ENCODE assay signal across 9 cellular contexts in genomic region chr5:140363631-140364471, GRCh38. TPM values are rescaled to one million over a fixed set of nuclear protein-coding genes. Genes with fewer than 3 reads are reported as not detected.
DNase-seq lines count a peak whose midpoint lies in the region; ATAC-seq and TF ChIP-seq lines count a peak whose summit lies in the region.
"Had no signal": no experiment of that assay in that cellular context is flagged by ENCODE, and none has a peak within 500 bp of the region (broad histone marks: within the 10 kb centered on the region; RNA-seq: fewer than 3 reads in every experiment).

No MANE protein-coding gene starts in this region.

- no peak overlapping the region for H3K27ac ChIP-seq in A673 (ENCODE audit: low read depth, low read length, poor library complexity, severe bottlenecking)
- H3K27ac ChIP-seq in HCT116 (ENCODE audit: low read depth, low read length): no peak overlapping the region; the same call in 1 of the 2 replicates
- H3K27ac ChIP-seq in mesendoderm (ENCODE audit: low read depth, low read length): no peak overlapping the region
- no peak overlapping the region for H3K27ac ChIP-seq in substantia nigra (ENCODE audit: low read depth, low read length, poor library complexity, severe bottlenecking)

- RAD21 ChIA-PET in HCT116 (lab: Charles Lee; ENCODE audit: low non-redundant PET in 1 of 2, low total read pairs in 2 of 2, uncharacterized antibody in 2 of 2, unreplicated experiment in 2 of 2): no interaction called here

- H2BK5ac ChIP-seq in mesendoderm (ENCODE audit: low read length): no peak overlapping the region

- H3K4me1 ChIP-seq in A673 (ENCODE audit: insufficient read depth, low read length, poor library complexity, severe bottlenecking) (no peaks in the 10 kb centered on the region), HCT116 (ENCODE audit: control insufficient read depth in 1 of 2, insufficient read depth in 2 of 2, low read length in 2 of 2) (peaks cover 3 to 32% of the 10 kb centered on the region in 2 experiments; a peak in 3 of 4 replicates), mesendoderm (ENCODE audit: control insufficient read depth, low read depth, low read length) (no peaks in the 10 kb centered on the region)

- POLR2A ChIA-PET in A673 (lab: Charles Lee; ENCODE audit: low non-redundant PET) (no interaction called here), HCT116 (lab: Charles Lee) (interaction anchor here (1.0 to 1.4 kb wide), 3 partner anchors 9 to 357 kb away, joined by 3 to 4 read pairs (median 3); partner anchors contain the start of gene HBEGF), MCF 10A (lab: Yijun Ruan, JAX) (interaction anchor here (0.8 to 1.4 kb wide), 5 partner anchors 10 to 102 kb away, joined by 3 to 7 read pairs (median 3); no protein-coding TSS in a partner anchor)

- DNase-seq in A673 (ENCODE audit: low spot score): no peak
- DNase-seq in HCT116 (ENCODE audit: low read depth, low spot score): no peak
- no peak for DNase-seq in MCF 10A (ENCODE audit: unreplicated experiment)
- no peak for DNase-seq in mesendoderm
- no peak for DNase-seq in substantia nigra (lab: John Stamatoyannopoulos, UW)
- no peak for DNase-seq in ACHN
- DNase-seq: DMS79 had no signal

- H3K36me3 Mint-ChIP-seq in MCF 10A (ENCODE audit: insufficient read depth, unreplicated experiment): no peaks in the 10 kb centered on the region

- H3K9me2 ChIP-seq in HCT116 (ENCODE audit: insufficient read depth): no peaks in the 10 kb centered on the region

- H3K4me2 ChIP-seq in HCT116 (ENCODE audit: low read length) (peak overlapping the region; percentile 76), mesendoderm (ENCODE audit: low read length) (peak overlapping the region; percentile 97)

- no peaks in the 10 kb centered on the region for H3K9me3 Mint-ChIP-seq in MCF 10A (ENCODE audit: unreplicated experiment)

- H4K8ac ChIP-seq in mesendoderm (ENCODE audit: low read depth, low read length): no peak overlapping the region

- H2BK120ac ChIP-seq in mesendoderm (ENCODE audit: low read depth, low read length): no peak overlapping the region

- no peak for TF ChIP-seq RAD21 in HCT116 (IDR thresholded peaks at IDR 0.05; ENCODE audit: low read depth)

- BruUV-seq in A673 (replicated peaks; lab: Mats Ljungman, UMichigan) (no TSS peak), HCT116 (replicated peaks; lab: Mats Ljungman, UMichigan) (no TSS peak), MCF 10A (replicated peaks; lab: Mats Ljungman, UMichigan) (no TSS peak)

- no peak overlapping the region for H3K23ac ChIP-seq in mesendoderm (ENCODE audit: low read length)

- peak overlapping the region; percentile 94 for H3K56ac ChIP-seq in mesendoderm (ENCODE audit: low read length)

- no peaks in the 10 kb centered on the region for H4K20me1 ChIP-seq in HCT116 (ENCODE audit: insufficient read depth)

- H3K79me2 ChIP-seq in HCT116 (ENCODE audit: insufficient read depth, low read length) (no peaks in the 10 kb centered on the region), mesendoderm (ENCODE audit: control insufficient read depth, insufficient read depth, low read length) (no peaks in the 10 kb centered on the region)

- no CpG with 5 or more reads among the region's 20 CpGs for WGBS in mesendoderm (ENCODE audit: extremely low coverage, insufficient coverage, low lambda C conversion rate)

- ATAC-seq in HCT116 (no peak), GM18867 (IDR thresholded peaks at IDR 0.05; ENCODE audit: unreplicated experiment) (no peak), HG03196 (IDR thresholded peaks at IDR 0.05; ENCODE audit: unreplicated experiment) (no peak)

- H3K4me1 Mint-ChIP-seq in MCF 10A (ENCODE audit: insufficient read depth, unreplicated experiment): no peaks in the 10 kb centered on the region

- H3K9ac ChIP-seq in HCT116 (ENCODE audit: low read length) (peak overlapping the region; percentile 41; the same call in 1 of the 2 replicates), mesendoderm (ENCODE audit: low read length) (peak overlapping the region; percentile 72)

- H3K79me1 ChIP-seq in mesendoderm (ENCODE audit: low read length): no peaks in the 10 kb centered on the region

- TF ChIP-seq CTCF in A673 (conservative IDR thresholded peaks at IDR 0.05; ENCODE audit: low read depth, low read length) (no peak), HCT116 (IDR thresholded peaks at IDR 0.05 in 2 of 3, conservative IDR thresholded peaks at IDR 0.05 in 1 of 3; ENCODE audit: borderline replicate concordance in 1 of 3, insufficient read depth in 1 of 3, low read depth in 2 of 3, low read length in 2 of 3) (no peak), MCF 10A (IDR thresholded peaks at IDR 0.05; ENCODE audit: unreplicated experiment) (no peak)

- no peaks in the 10 kb centered on the region for H3K27me3 Mint-ChIP-seq in MCF 10A (ENCODE audit: insufficient read depth, unreplicated experiment)

- H2BK15ac ChIP-seq in mesendoderm (replicated peaks; ENCODE audit: low read depth): no peak overlapping the region

- H3K27me3 ChIP-seq in A673 (replicated peaks; ENCODE audit: insufficient read depth, low read depth, low read length, poor library complexity): no peaks in the 10 kb centered on the region
- no peaks in the 10 kb centered on the region for H3K27me3 ChIP-seq in HCT116 (ENCODE audit: insufficient read depth, low read length)
- H3K27me3 ChIP-seq in mesendoderm (ENCODE audit: insufficient read depth, low read length, poor library complexity): no peaks in the 10 kb centered on the region

- no peak overlapping the region for H2AK5ac ChIP-seq in mesendoderm (ENCODE audit: low read length)

- H2AFZ ChIP-seq in HCT116 (ENCODE audit: low read depth, low read length, poor library complexity, severe bottlenecking): no peak overlapping the region

- H3K9me3 ChIP-seq in A673 (ENCODE audit: low read depth, low read length, poor library complexity, severe bottlenecking) (no peaks in the 10 kb centered on the region), HCT116 (ENCODE audit: control insufficient read depth in 1 of 2, insufficient read depth in 1 of 2, low read depth in 1 of 2, low read length in 2 of 2) (no peaks in the 10 kb centered on the region)

- no peak for TF ChIP-seq POLR2A in HCT116 (IDR thresholded peaks at IDR 0.05; ENCODE audit: borderline replicate concordance, extremely low read depth, insufficient read depth, insufficient read length)

- H3K4me3 ChIP-seq in A673 (ENCODE audit: low read depth, low read length, poor library complexity, severe bottlenecking) (peak overlapping the region; percentile 28), HCT116 (replicated peaks in 1 of 2; ENCODE audit: low read depth in 1 of 2, low read length in 2 of 2) (peak overlapping the region; percentile 31 to 49), mesendoderm (ENCODE audit: low read length) (no peak overlapping the region)

- H3K18ac ChIP-seq in mesendoderm (ENCODE audit: low read length): no peak overlapping the region

- intact Hi-C loops in A673 (cut with micrococcal nuclease; ENCODE audit: unreplicated experiment) (loop anchor here (1.0 kb wide), 1 partner anchor 356 kb away; no protein-coding TSS in a partner anchor), HCT116 (cut with micrococcal nuclease) (loop anchor here (2.0 kb wide), 1 partner anchor 355 kb away; no protein-coding TSS in a partner anchor), MCF 10A (cut with micrococcal nuclease) (loop anchor here (1.0 kb wide), 1 partner anchor 356 kb away; no protein-coding TSS in a partner anchor)

- CTCF ChIA-PET in A673 (lab: Charles Lee): interaction anchor here (0.6 to 1.2 kb wide), 10 partner anchors 9 to 362 kb away, joined by 3 to 6 read pairs (median 4); no protein-coding TSS in a partner anchor
- CTCF ChIA-PET in HCT116 (lab: Charles Lee): interaction anchor here (0.6 to 2.6 kb wide), 15 partner anchors 9 to 356 kb away, joined by 3 to 28 read pairs (median 5); partner anchors contain the start of genes ANKHD1, EIF4EBP3, HBEGF and IK
- CTCF ChIA-PET in MCF 10A (lab: Yijun Ruan, JAX): interaction anchor here (0.6 to 10.7 kb wide), 49 partner anchors 10 to 1517 kb away, joined by 3 to 286 read pairs (median 3); partner anchors contain the start of genes HARS1, HARS2 and ZMAT2

- H3K27ac Mint-ChIP-seq in MCF 10A (ENCODE audit: low read depth, unreplicated experiment): no peak overlapping the region

- no peak overlapping the region for H4K5ac ChIP-seq in mesendoderm (ENCODE audit: low read length)

- H3K36me3 ChIP-seq in A673 (ENCODE audit: insufficient read depth, low read length, poor library complexity, severe bottlenecking) (no peaks in the 10 kb centered on the region), HCT116 (ENCODE audit: control insufficient read depth in 1 of 2, insufficient read depth in 2 of 2, low read length in 2 of 2) (no peaks in the 10 kb centered on the region), mesendoderm (ENCODE audit: control insufficient read depth, insufficient read depth, low read length) (no peaks in the 10 kb centered on the region)

- in situ Hi-C loops in ACHN (cut with HindIII; ENCODE audit: low pct_ligation_motif_present, low pct_unique_long_range_greater_than_20kb, low sequenced_read_pairs): no loop called here

- no peak overlapping the region for H3K4ac ChIP-seq in mesendoderm (ENCODE audit: low read depth, low read length)

- peak overlapping the region; percentile 72 for H3K4me3 Mint-ChIP-seq in MCF 10A (ENCODE audit: unreplicated experiment)

TF ChIP-seq in HCT116, 20 proteins besides CTCF, POLR2A, EP300 and RAD21:
- TF ChIP-seq JUND (IDR thresholded peaks at IDR 0.05): no peak
- no peak for TF ChIP-seq CEBPB (IDR thresholded peaks at IDR 0.05; ENCODE audit: low read depth)
TF ChIP-seq in HCT116: peak in this region for 0.

RNA-seq across cellular contexts. Expression of gene SLC4A9, which starts 3.9 kb away (rescaled TPM):
- total RNA-seq in A673 (2021) (0.26 TPM in 1 of 2 replicates, not detected in the other), HCT116 (2021; ENCODE audit: unreplicated experiment) (0.49 TPM), MCF 10A (2022) (0.37 TPM in 1 of 2 replicates, not detected in the other)
- polyA plus RNA-seq in HCT116 (2012): 0.08 and 0.26 TPM in 2 replicates
- polyA plus RNA-seq in mesendoderm (2013, experiment 1 of 2): not detected
- polyA plus RNA-seq in mesendoderm (2013, experiment 2 of 2): not detected

RNA-seq across cellular contexts. Expression of gene HBEGF, which starts 17.4 kb away (rescaled TPM):
- total RNA-seq in A673 (2021) (12.0 and 14.7 TPM in 2 replicates), HCT116 (2021; ENCODE audit: unreplicated experiment) (12.3 TPM), MCF 10A (2022) (20.6 and 55.7 TPM in 2 replicates)
- polyA plus RNA-seq in HCT116 (2012): 20.8 and 21.7 TPM in 2 replicates
- polyA plus RNA-seq in mesendoderm (2013, experiment 1 of 2): 6.7 TPM
- polyA plus RNA-seq in mesendoderm (2013, experiment 2 of 2): 7.2 TPM

RNA-seq across cellular contexts. Expression of gene ANKHD1, which starts 37.8 kb away (rescaled TPM):
- total RNA-seq in A673 (2021) (167 and 169 TPM in 2 replicates), HCT116 (2021; ENCODE audit: unreplicated experiment) (80.8 TPM), MCF 10A (2022) (142 and 146 TPM in 2 replicates)
- polyA plus RNA-seq in HCT116 (2012): 64.2 and 67.7 TPM in 2 replicates
- polyA plus RNA-seq in mesendoderm (2013, experiment 1 of 2): 38.3 TPM
- 37.3 TPM for polyA plus RNA-seq in mesendoderm (2013, experiment 2 of 2)
